Comparison of ENCODE assay signal across 22 cellular contexts in the genomic region with DNA sequence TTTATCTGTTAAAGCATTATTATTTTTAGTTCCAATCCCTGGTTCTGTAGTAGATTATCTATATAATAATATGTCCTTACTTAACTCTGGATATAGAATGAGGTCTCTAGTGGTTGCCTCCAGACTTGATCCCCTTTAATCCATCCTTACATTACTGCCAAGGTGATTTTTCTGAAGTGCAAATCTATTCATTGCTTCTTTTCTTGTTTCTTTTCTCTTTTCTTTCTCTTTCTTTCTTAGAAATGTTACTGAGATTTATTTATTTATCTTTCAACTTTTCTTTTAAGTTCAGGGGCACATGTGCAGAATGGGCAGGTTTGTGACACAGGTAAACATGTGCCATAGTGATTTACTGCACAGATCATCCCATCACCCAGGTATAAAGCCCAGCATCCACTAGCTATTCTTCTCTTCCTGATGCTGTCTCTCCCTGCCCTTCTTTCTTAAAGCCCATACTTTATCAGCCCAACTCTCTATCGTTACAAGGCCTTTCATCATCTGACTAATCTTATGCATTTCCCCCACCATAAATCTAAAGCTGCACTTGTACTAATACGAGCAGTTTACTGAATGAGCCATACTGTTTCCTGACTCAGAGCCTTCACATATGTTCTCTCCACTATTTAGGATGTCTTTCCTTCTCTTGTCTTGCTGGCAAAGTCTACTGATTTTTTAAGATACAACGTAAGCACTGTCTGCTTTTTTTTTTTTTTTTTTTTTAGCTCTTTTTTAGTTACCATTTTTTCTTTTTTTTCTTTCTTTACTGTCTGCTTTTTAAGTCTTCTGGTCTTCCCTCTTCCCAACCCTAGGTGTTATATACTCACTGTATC. TPM values are rescaled to one million over a fixed set of nuclear protein-coding genes. Genes with fewer than 3 reads are reported as not detected.
DNase-seq lines count a peak whose midpoint lies in the region; ATAC-seq and TF ChIP-seq lines count a peak whose summit lies in the region.
"Had no signal": no experiment of that assay in that cellular context is flagged by ENCODE, and none has a peak within 500 bp of the region (broad histone marks: within the 10 kb centered on the region; RNA-seq: fewer than 3 reads in every experiment).

No MANE protein-coding gene starts in this region.

- peaks cover 0 to 8% (median 3%) of the 10 kb centered on the region in 4 donors for H3K4me1 ChIP-seq in Peyer's patch

- ATAC-seq in HG02678 (IDR thresholded peaks at IDR 0.05; ENCODE audit: unreplicated experiment), result no peak
- ATAC-seq: HCT116; left colon; stimulated activated naive CD8-positive, alpha-beta T cell treated with anti-CD3 and anti-CD28 coated beads, Interleukin-15, amount 100 ng/mL, for 72 hours had no signal

- no peak overlapping the region for H3K4me3 ChIP-seq in AG04449 (ENCODE audit: low read depth, low read length)
- H3K4me3 ChIP-seq in fibroblast of pulmonary artery (replicated peaks; ENCODE audit: low read depth, low read length), result no peak overlapping the region
- no peak overlapping the region for H3K4me3 ChIP-seq in Peyer's patch
- H3K4me3 ChIP-seq: uterus had no signal

- no peaks in the 10 kb centered on the region for H3K9me3 ChIP-seq in Peyer's patch
- H3K9me3 ChIP-seq: uterus had no signal

- DNase-seq in AG04449 (ENCODE audit: low read depth, low spot score), result peak; percentile 5
- peak; percentile 35 for DNase-seq in HS-5 (ENCODE audit: low read depth)
- peak; percentile 57 for DNase-seq in SW480 (ENCODE audit: low spot score)
- peak; percentile 42 for DNase-seq in fibroblast of pulmonary artery (ENCODE audit: low read depth)
- no peak for DNase-seq in NCI-H187 treated with DMSO at 0.1 percent for 48 hours (lab: John Stamatoyannopoulos, UW)
- DNase-seq in NCI-H510A treated with DMSO at 0.1 percent for 48 hours (lab: John Stamatoyannopoulos, UW), result no peak
- DNase-seq in Peyer's patch, result no peak
- DNase-seq: ACHN; activated effector memory CD4-positive, alpha-beta T cell treated with Interleukin-2 at 50 U/mL for 16 hours; amniotic stem cell; CD4-positive, alpha-beta T cell; DND-41; effector memory CD4-positive, alpha-beta T cell; foreskin melanocyte; left colon; NCI-H2029 treated with DMSO at 0.1 percent for 48 hours; NCI-H526; stimulated activated naive CD8-positive, alpha-beta T cell treated with anti-CD3 and anti-CD28 coated beads, Interleukin-15, amount 100 ng/mL, for 72 hours; SW 1271; uterus had no signal

- TF ChIP-seq CTCF in AG04449 (IDR thresholded peaks at IDR 0.05; ENCODE audit: insufficient read depth, low read length, missing control alignments), result no peak
- no peak for TF ChIP-seq CTCF in fibroblast of pulmonary artery (IDR thresholded peaks at IDR 0.05; ENCODE audit: low read length, missing control alignments)
- no peak for TF ChIP-seq CTCF in Peyer's patch (IDR thresholded peaks at IDR 0.05)

- CTCF ChIA-PET in AG04449 (lab: Yijun Ruan, JAX), result interaction anchor here (1.1 kb wide), 1 partner anchor 10 kb away, joined by 3 read pairs; no protein-coding TSS in a partner anchor

- no peak overlapping the region for H3K27ac ChIP-seq in Peyer's patch
- H3K27ac ChIP-seq: uterus had no signal

- POLR2A ChIA-PET in AG04449 (lab: Yijun Ruan, JAX), result interaction anchor here (0.5 kb wide), 1 partner anchor 124 kb away, joined by 3 read pairs; no protein-coding TSS in a partner anchor

- H3K36me3 ChIP-seq in Peyer's patch, result no peaks in the 10 kb centered on the region
- H3K36me3 ChIP-seq: uterus had no signal

- TF ChIP-seq POLR2A in Peyer's patch (IDR thresholded peaks at IDR 0.05), result no peak

- no peaks in the 10 kb centered on the region for H3K27me3 ChIP-seq in Peyer's patch
- H3K27me3 ChIP-seq: uterus had no signal

RNA-seq across cellular contexts. Expression of a gene that starts 4.6 kb away (rescaled TPM):
- 10 to 100 TPM; 33.8 to 50.7 (median 43.8) TPM for total RNA-seq in Peyer's patch

Comparison
In these comparisons a context has a peak if more than half of its experiments do, and no peak if none do; other contexts are left out.
1. DNase-seq: peak in AG04449 (single experiment), HS-5 (single experiment), SW480 (single experiment) and fibroblast of pulmonary artery (single experiment); none in NCI-H187 treated with DMSO at 0.1 percent for 48 hours (single experiment), NCI-H510A treated with DMSO at 0.1 percent for 48 hours (single experiment) and Peyer's patch (0 of 3).